Comparison of ENCODE assay signal across 10 cellular contexts in the genomic region with DNA sequence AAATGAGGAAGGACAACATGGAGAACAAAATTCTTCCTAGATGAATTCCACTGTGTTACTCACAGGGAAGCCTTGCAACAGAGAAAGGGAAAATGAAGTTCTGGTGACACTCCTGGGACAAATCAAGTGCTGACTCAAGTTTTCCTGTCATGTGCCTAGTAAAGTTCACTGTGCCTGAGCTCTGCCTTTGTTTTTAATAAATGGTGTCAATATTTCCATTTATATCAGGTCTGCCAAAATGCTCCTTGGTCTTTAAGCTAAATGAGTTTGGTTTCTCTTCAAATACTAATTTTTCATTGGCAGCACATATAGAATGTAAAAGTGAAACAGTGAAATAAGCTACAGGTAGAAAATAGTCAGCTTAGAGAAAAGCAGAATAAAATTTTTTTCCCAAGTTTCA. TPM values are rescaled to one million over a fixed set of nuclear protein-coding genes. Genes with fewer than 3 reads are reported as not detected.
DNase-seq lines count a peak whose midpoint lies in the region; ATAC-seq and TF ChIP-seq lines count a peak whose summit lies in the region.
"Had no signal": no experiment of that assay in that cellular context is flagged by ENCODE, and none has a peak within 500 bp of the region (broad histone marks: within the 10 kb centered on the region; RNA-seq: fewer than 3 reads in every experiment).

No MANE protein-coding gene starts in this region.

- in situ Hi-C loops in transverse colon (cut with MboI; ENCODE audit: low pct_ligation_motif_present in 1 of 4, low pct_unique_long_range_greater_than_20kb in 1 of 4, low sequenced_read_pairs in 3 of 4) = loop anchor here in 1 of 4 donors (10.0 kb wide), 1 partner anchor 161 kb away; no protein-coding TSS in a partner anchor

- peaks cover 13 to 47% (median 20%) of the 10 kb centered on the region in 4 donors for H3K4me1 ChIP-seq in transverse colon

- no peak for TF ChIP-seq EP300 in transverse colon (IDR thresholded peaks at IDR 0.05; ENCODE audit: low read depth)

- H3K36me3 Mint-ChIP-seq in activated T-cell treated with anti-CD3 and anti-CD28 coated beads, Interleukin-2, amount 50 U/mL, for 4 hours (ENCODE audit: insufficient read depth) = peaks cover 27% of the 10 kb centered on the region
- H3K36me3 Mint-ChIP-seq in effector memory CD8-positive, alpha-beta T cell (ENCODE audit: insufficient read depth) = peaks cover 11% of the 10 kb centered on the region
- H3K36me3 Mint-ChIP-seq in mesothelial cell of epicardium = peaks cover 18% of the 10 kb centered on the region

- no peaks in the 10 kb centered on the region for H3K9me3 Mint-ChIP-seq in activated T-cell treated with anti-CD3 and anti-CD28 coated beads, Interleukin-2, amount 50 U/mL, for 4 hours
- H3K9me3 Mint-ChIP-seq in effector memory CD8-positive, alpha-beta T cell = no peaks in the 10 kb centered on the region
- H3K9me3 Mint-ChIP-seq in mesothelial cell of epicardium = no peaks in the 10 kb centered on the region

- H3K4me1 Mint-ChIP-seq in activated T-cell treated with anti-CD3 and anti-CD28 coated beads, Interleukin-2, amount 50 U/mL, for 4 hours (ENCODE audit: low read depth) = peaks cover 26% of the 10 kb centered on the region
- no peaks in the 10 kb centered on the region for H3K4me1 Mint-ChIP-seq in effector memory CD8-positive, alpha-beta T cell (ENCODE audit: low read depth in 2 of 2)
- H3K4me1 Mint-ChIP-seq in mesothelial cell of epicardium = no peaks in the 10 kb centered on the region

- ATAC-seq in activated T-cell treated with anti-CD3 and anti-CD28 coated beads, Interleukin-2, amount 50 U/mL, for 4 hours = peak; percentile 56 to 62
- ATAC-seq in effector memory CD8-positive, alpha-beta T cell (replicated peaks) = no peak
- ATAC-seq in HG03432 (IDR thresholded peaks at IDR 0.05; ENCODE audit: unreplicated experiment) = no peak

- no peaks in the 10 kb centered on the region for H3K27me3 Mint-ChIP-seq in activated T-cell treated with anti-CD3 and anti-CD28 coated beads, Interleukin-2, amount 50 U/mL, for 4 hours (ENCODE audit: low read depth)
- H3K27me3 Mint-ChIP-seq in effector memory CD8-positive, alpha-beta T cell = no peaks in the 10 kb centered on the region
- no peaks in the 10 kb centered on the region for H3K27me3 Mint-ChIP-seq in mesothelial cell of epicardium (ENCODE audit: low read depth)
- H3K27me3 Mint-ChIP-seq: B cell had no signal

- H3K36me3 ChIP-seq in transverse colon = peaks cover 0 to 7% (median 0%) of the 10 kb centered on the region in 4 donors

- intact Hi-C loops in transverse colon (cut with DNase I; ENCODE audit: low total_unique reads) = loop anchor here (10.0 kb wide), 1 partner anchor 61 kb away; a partner anchor contains a TSS

- peak overlapping the region; percentile 21 to 28 for H3K27ac Mint-ChIP-seq in effector memory CD8-positive, alpha-beta T cell
- H3K27ac Mint-ChIP-seq in mesothelial cell of epicardium = peak overlapping the region; percentile 43
- H3K27ac Mint-ChIP-seq: B cell had no signal

- no peak for TF ChIP-seq CTCF in mesothelial cell of epicardium (IDR thresholded peaks at IDR 0.05; ENCODE audit: unreplicated experiment)
- no peak for TF ChIP-seq CTCF in transverse colon (IDR thresholded peaks at IDR 0.05)

- H3K4me3 Mint-ChIP-seq in activated T-cell treated with anti-CD3 and anti-CD28 coated beads, Interleukin-2, amount 50 U/mL, for 4 hours = no peak overlapping the region
- H3K4me3 Mint-ChIP-seq in effector memory CD8-positive, alpha-beta T cell = no peak overlapping the region
- no peak overlapping the region for H3K4me3 Mint-ChIP-seq in mesothelial cell of epicardium
- H3K4me3 Mint-ChIP-seq: B cell had no signal

- H3K9me3 ChIP-seq in transverse colon = no peaks in the 10 kb centered on the region

- DNase-seq in activated T-cell treated with anti-CD3 and anti-CD28 coated beads, Interleukin-2, amount 50 U/mL, for 4 hours = no peak
- no peak for DNase-seq in activated T-cell treated with anti-CD3 and anti-CD28 coated beads, Interleukin-2, amount 50 U/mL, for 1 hour
- no peak for DNase-seq in effector memory CD8-positive, alpha-beta T cell
- DNase-seq in mesothelial cell of epicardium (ENCODE audit: low spot score in 2 of 2, unreplicated experiment in 2 of 2) (no peak), transverse colon (no peak), NCI-H2029 treated with DMSO at 0.1 percent for 48 hours (lab: John Stamatoyannopoulos, UW) (no peak), NCI-H526 treated with DMSO at 0.1 percent for 48 hours (lab: John Stamatoyannopoulos, UW) (no peak)

- H3K4me3 ChIP-seq in transverse colon = no peak overlapping the region

- H3K27ac ChIP-seq in transverse colon = peak overlapping the region; percentile 54 to 72 (median 68)

- TF ChIP-seq POLR2A in transverse colon (IDR thresholded peaks at IDR 0.05) = no peak

- H3K27me3 ChIP-seq in transverse colon = no peaks in the 10 kb centered on the region

RNA-seq across cellular contexts. Expression of gene HIGD1C, which starts 33.0 kb away (rescaled TPM):
- not detected for total RNA-seq in activated T-cell treated with anti-CD3 and anti-CD28 coated beads, Interleukin-2, amount 50 U/mL, for 4 hours
- not detected in 3 replicates for total RNA-seq in mesothelial cell of epicardium
- total RNA-seq in transverse colon = not detected
- total RNA-seq: B cell; T-helper 2 cell treated with Interferon-gamma antibody and Interleukin-4, amounts not matched to agents 100 ng/mL and 5 ng/mL, for 36 hours had no signal

RNA-seq across cellular contexts. Expression of gene SLC11A2, which starts 40.9 kb away (rescaled TPM):
- total RNA-seq in activated T-cell treated with anti-CD3 and anti-CD28 coated beads, Interleukin-2, amount 50 U/mL, for 4 hours = 10 to 100 TPM; 39.1 to 45.0 (median 39.3) TPM
- total RNA-seq in mesothelial cell of epicardium (112 to 123 TPM (median 117 TPM) in 3 replicates), transverse colon (10 to 100 TPM in 3 of 4 donors, 1 to 10 TPM in 1; 9.7 to 48.7 (median 42.5) TPM)

Comparison
In these comparisons a context has a peak if more than half of its experiments do, and no peak if none do; other contexts are left out.
1. ATAC-seq: peak in activated T-cell treated with anti-CD3 and anti-CD28 coated beads, Interleukin-2, amount 50 U/mL, for 4 hours (2 of 2); none in effector memory CD8-positive, alpha-beta T cell (single experiment) and HG03432 (single experiment).